Comparison of ENCODE assay signal across 8 cellular contexts in genomic region chr6:26025894-26026832, GRCh38.
DNase-seq lines count a peak whose midpoint lies in the region; ATAC-seq and TF ChIP-seq lines count a peak whose summit lies in the region.

No MANE protein-coding gene starts in this region.

- peak; percentile 93 for DNase-seq in CD14-positive monocyte (ENCODE audit: low spot score)
- peak; percentile 98 for DNase-seq in NCI-H82 treated with DMSO at 0.1 percent for 48 hours (lab: John Stamatoyannopoulos, UW; ENCODE audit: unreplicated experiment)
- peak; percentile 97 for DNase-seq in activated CD8-positive, alpha-beta T cell treated with anti-CD3 and anti-CD28 coated beads for 36 hours
- peak; percentile 90 to 94 for DNase-seq in memory B cell (ENCODE audit: low spot score in 2 of 2)
- DNase-seq in stimulated activated CD8-positive, alpha-beta memory T cell treated with anti-CD3 and anti-CD28 coated beads, Interleukin-12 subunit alpha, Interleukin-12 subunit beta, amount 100 ng/mL, for 1 hour (ENCODE audit: low read depth) = peak; percentile 80

- H3K36me3 Mint-ChIP-seq in CD14-positive monocyte = no peaks in the 10 kb centered on the region
- H3K36me3 Mint-ChIP-seq in activated CD8-positive, alpha-beta T cell treated with anti-CD3 and anti-CD28 coated beads for 36 hours (ENCODE audit: low read depth) = peaks cover 3% of the 10 kb centered on the region
- no peaks in the 10 kb centered on the region for H3K36me3 Mint-ChIP-seq in memory B cell

- H3K4me3 Mint-ChIP-seq in CD14-positive monocyte (peak overlapping the region; percentile 98), memory B cell (peak overlapping the region; percentile 93)
- peak overlapping the region; percentile 77 for H3K4me3 Mint-ChIP-seq in activated CD8-positive, alpha-beta T cell treated with anti-CD3 and anti-CD28 coated beads for 36 hours

- H3K27me3 Mint-ChIP-seq in CD14-positive monocyte (ENCODE audit: low read depth in 3 of 3) (peaks cover 0 to 2% (median 0%) of the 10 kb centered on the region in 3 donors), memory B cell (no peaks in the 10 kb centered on the region)
- peaks cover 2% of the 10 kb centered on the region for H3K27me3 Mint-ChIP-seq in activated CD8-positive, alpha-beta T cell treated with anti-CD3 and anti-CD28 coated beads for 36 hours

- peak overlapping the region; percentile 64 for H3K4me3 ChIP-seq in ectodermal cell (ENCODE audit: insufficient read depth, low read depth, low read length)

- CTCF ChIA-PET in activated CD8-positive, alpha-beta T cell treated with anti-CD3 and anti-CD28 coated beads for 36 hours (lab: Charles Lee) = interaction anchor here (0.7 to 2.7 kb wide), 16 partner anchors 9 to 162 kb away, joined by 3 to 21 read pairs (median 5); a partner anchor contains a TSS

- 1 to 2% methylated on average over 22 to 23 of the region's 23 CpGs for WGBS in ectodermal cell, 2 experiments

- H3K9me3 ChIP-seq in ectodermal cell (ENCODE audit: control insufficient read depth, low read length) = no peaks in the 10 kb centered on the region

- POLR2A ChIA-PET in activated CD8-positive, alpha-beta T cell treated with anti-CD3 and anti-CD28 coated beads for 36 hours (lab: Charles Lee) = interaction anchor here (0.6 to 23.0 kb wide), 29 partner anchors 5 to 1867 kb away, joined by 3 to 1376 read pairs (median 5); a partner anchor contains a TSS

- intact Hi-C loops in CD14-positive monocyte (cut with micrococcal nuclease) = loop anchor here in 1 of 2 donors (10.0 kb wide), 2 partner anchors 61 to 1109 kb away; partner anchors contain the start of gene TRIM38
- intact Hi-C loops in activated CD8-positive, alpha-beta T cell treated with anti-CD3 and anti-CD28 coated beads for 36 hours (cut with micrococcal nuclease) = loop anchor here (2.0 kb wide), 2 partner anchors 17 to 97 kb away; a partner anchor contains a TSS

- H3K4me1 ChIP-seq in ectodermal cell (ENCODE audit: control insufficient read depth, insufficient read depth, low read length) = peaks cover 45% of the 10 kb centered on the region

- ATAC-seq in GM19438 (IDR thresholded peaks at IDR 0.05; ENCODE audit: low read depth, unreplicated experiment) = peak; percentile 45
- peak; percentile 30 for ATAC-seq in HG03571 (IDR thresholded peaks at IDR 0.05; ENCODE audit: unreplicated experiment)
- ATAC-seq in activated CD8-positive, alpha-beta T cell treated with anti-CD3 and anti-CD28 coated beads for 36 hours = peak; percentile 41
- ATAC-seq in memory B cell (ENCODE audit: low read depth) = peak; percentile 47

- peaks cover 0 to 2% (median 0%) of the 10 kb centered on the region in 7 donors for H3K9me3 Mint-ChIP-seq in CD14-positive monocyte
- no peaks in the 10 kb centered on the region for H3K9me3 Mint-ChIP-seq in activated CD8-positive, alpha-beta T cell treated with anti-CD3 and anti-CD28 coated beads for 36 hours
- peaks cover 2% of the 10 kb centered on the region for H3K9me3 Mint-ChIP-seq in memory B cell

- H3K36me3 ChIP-seq in ectodermal cell (ENCODE audit: control insufficient read depth, insufficient read depth, low read length) = no peaks in the 10 kb centered on the region

- peak; percentile 96 for TF ChIP-seq CTCF in CD14-positive monocyte (IDR thresholded peaks at IDR 0.05)
- peak; percentile 75 for TF ChIP-seq CTCF in activated CD8-positive, alpha-beta T cell treated with anti-CD3 and anti-CD28 coated beads for 36 hours (IDR thresholded peaks at IDR 0.05)

- H3K27ac ChIP-seq in ectodermal cell (ENCODE audit: insufficient read depth, low read depth, low read length, poor library complexity, severe bottlenecking) = peak overlapping the region; percentile 84

- H3K4me1 Mint-ChIP-seq in CD14-positive monocyte = peaks cover 33% of the 10 kb centered on the region
- H3K4me1 Mint-ChIP-seq in activated CD8-positive, alpha-beta T cell treated with anti-CD3 and anti-CD28 coated beads for 36 hours (ENCODE audit: low read depth) = peaks cover 51% of the 10 kb centered on the region
- H3K4me1 Mint-ChIP-seq in memory B cell = peaks cover 17% of the 10 kb centered on the region

- H3K27ac Mint-ChIP-seq in CD14-positive monocyte (peak overlapping the region; percentile 93 to 98 (median 95)), memory B cell (peak overlapping the region; percentile 100)
- peak overlapping the region; percentile 95 for H3K27ac Mint-ChIP-seq in activated CD8-positive, alpha-beta T cell treated with anti-CD3 and anti-CD28 coated beads for 36 hours

- H3K27me3 ChIP-seq in ectodermal cell (ENCODE audit: control insufficient read depth, insufficient read depth, low read length, poor library complexity, severe bottlenecking) = no peaks in the 10 kb centered on the region

Comparison
In these comparisons a context has a peak if more than half of its experiments do, and no peak if none do; other contexts are left out.
1. Peak in every context shown above with its lines: DNase-seq, ATAC-seq, H3K4me3 ChIP-seq and H3K27ac ChIP-seq.